In the genomic region with DNA sequence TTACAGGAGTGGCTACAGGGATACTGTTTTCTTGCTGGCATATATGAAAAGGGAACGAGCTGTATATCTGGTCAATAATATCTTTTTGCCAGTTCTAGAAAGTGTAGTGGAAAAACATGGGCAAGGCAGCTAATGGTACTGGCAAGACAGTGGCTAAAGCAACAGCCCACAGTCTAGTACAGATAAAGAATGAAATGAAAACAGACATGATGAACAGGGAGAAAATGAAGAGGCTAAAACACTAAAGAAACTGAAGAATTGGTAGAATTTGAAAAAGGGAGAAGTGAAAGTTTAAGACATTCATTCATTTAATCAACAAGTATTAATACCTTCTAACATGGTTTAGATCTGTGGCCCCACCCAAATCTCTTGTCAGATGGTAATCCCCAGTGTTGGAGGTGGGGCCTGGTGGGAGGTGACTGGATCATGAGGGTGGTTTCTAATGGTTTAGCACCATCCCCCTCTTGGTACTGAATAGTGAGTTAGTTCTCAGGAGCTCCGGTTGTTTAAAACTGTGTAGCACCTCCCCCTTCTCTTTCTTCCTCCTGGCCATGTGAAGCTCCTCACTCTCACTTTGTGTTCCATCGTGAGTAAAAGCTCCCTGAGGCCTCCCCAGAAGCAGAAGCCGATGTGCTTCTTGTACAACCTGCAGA, we compare ENCODE assay signal across 2 cellular contexts.
A peak's percentile ranks its signal among the peaks of the same experiment; 100 is the strongest.
TF ChIP-seq lines count a peak whose summit lies in the region.

No MANE protein-coding gene starts in this region.

TF ChIP-seq in HEK293, 187 proteins besides CTCF, POLR2A, EP300 and RAD21:
- TF ChIP-seq ZNF777 (tag by site-specific recombination; IDR thresholded peaks at IDR 0.05; ENCODE audit: borderline replicate concordance) (no peak), ZNF341 (tag by site-specific recombination; IDR thresholded peaks at IDR 0.05; ENCODE audit: low read depth) (0 out of 2 replicates have a peak, but pooled peaks have one; percentile 25)
- TF ChIP-seq, protein P1, sequence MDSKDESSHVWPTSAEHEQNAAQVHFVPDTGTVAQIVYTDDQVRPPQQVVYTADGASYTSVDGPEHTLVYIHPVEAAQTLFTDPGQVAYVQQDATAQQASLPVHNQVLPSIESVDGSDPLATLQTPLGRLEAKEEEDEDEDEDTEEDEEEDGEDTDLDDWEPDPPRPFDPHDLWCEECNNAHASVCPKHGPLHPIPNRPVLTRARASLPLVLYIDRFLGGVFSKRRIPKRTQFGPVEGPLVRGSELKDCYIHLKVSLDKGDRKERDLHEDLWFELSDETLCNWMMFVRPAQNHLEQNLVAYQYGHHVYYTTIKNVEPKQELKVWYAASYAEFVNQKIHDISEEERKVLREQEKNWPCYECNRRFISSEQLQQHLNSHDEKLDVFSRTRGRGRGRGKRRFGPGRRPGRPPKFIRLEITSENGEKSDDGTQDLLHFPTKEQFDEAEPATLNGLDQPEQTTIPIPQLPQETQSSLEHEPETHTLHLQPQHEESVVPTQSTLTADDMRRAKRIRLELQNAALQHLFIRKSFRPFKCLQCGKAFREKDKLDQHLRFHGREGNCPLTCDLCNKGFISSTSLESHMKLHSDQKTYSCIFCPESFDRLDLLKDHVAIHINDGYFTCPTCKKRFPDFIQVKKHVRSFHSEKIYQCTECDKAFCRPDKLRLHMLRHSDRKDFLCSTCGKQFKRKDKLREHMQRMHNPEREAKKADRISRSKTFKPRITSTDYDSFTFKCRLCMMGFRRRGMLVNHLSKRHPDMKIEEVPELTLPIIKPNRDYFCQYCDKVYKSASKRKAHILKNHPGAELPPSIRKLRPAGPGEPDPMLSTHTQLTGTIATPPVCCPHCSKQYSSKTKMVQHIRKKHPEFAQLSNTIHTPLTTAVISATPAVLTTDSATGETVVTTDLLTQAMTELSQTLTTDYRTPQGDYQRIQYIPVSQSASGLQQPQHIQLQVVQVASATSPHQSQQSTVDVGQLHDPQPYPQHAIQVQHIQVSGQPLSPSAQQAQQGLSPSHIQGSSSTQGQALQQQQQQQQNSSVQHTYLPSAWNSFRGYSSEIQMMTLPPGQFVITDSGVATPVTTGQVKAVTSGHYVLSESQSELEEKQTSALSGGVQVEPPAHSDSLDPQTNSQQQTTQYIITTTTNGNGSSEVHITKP (tag by site-specific recombination; IDR thresholded peaks at IDR 0.05), result peak; percentile 32; the same call in 1 of the 2 replicates

TF ChIP-seq in H1, 55 proteins besides CTCF, POLR2A, EP300 and RAD21 (continued from another document):
- TF ChIP-seq SIN3A (conservative IDR thresholded peaks at IDR 0.05 in 1 of 2, IDR thresholded peaks at IDR 0.05 in 1 of 2; ENCODE audit: low read depth in 1 of 2, low read length in 2 of 2) (no peak), CEBPB (IDR thresholded peaks at IDR 0.05; ENCODE audit: low read depth, low read length) (no peak), KDM5A (IDR thresholded peaks at IDR 0.05; ENCODE audit: low read length) (no peak), CHD1 (IDR thresholded peaks at IDR 0.05; ENCODE audit: low read depth, low read length) (no peak), RFX5 (IDR thresholded peaks at IDR 0.05; ENCODE audit: borderline replicate concordance, low read depth, low read length) (no peak), NRF1 (IDR thresholded peaks at IDR 0.05; ENCODE audit: low read depth, low read length) (no peak), GTF2F1 (IDR thresholded peaks at IDR 0.05; ENCODE audit: borderline replicate concordance, low read depth, low read length) (no peak), TAF7 (optimal IDR thresholded peaks at IDR 0.05; ENCODE audit: borderline replicate concordance, low read depth, low read length) (no peak)
- TF ChIP-seq, protein P2, sequence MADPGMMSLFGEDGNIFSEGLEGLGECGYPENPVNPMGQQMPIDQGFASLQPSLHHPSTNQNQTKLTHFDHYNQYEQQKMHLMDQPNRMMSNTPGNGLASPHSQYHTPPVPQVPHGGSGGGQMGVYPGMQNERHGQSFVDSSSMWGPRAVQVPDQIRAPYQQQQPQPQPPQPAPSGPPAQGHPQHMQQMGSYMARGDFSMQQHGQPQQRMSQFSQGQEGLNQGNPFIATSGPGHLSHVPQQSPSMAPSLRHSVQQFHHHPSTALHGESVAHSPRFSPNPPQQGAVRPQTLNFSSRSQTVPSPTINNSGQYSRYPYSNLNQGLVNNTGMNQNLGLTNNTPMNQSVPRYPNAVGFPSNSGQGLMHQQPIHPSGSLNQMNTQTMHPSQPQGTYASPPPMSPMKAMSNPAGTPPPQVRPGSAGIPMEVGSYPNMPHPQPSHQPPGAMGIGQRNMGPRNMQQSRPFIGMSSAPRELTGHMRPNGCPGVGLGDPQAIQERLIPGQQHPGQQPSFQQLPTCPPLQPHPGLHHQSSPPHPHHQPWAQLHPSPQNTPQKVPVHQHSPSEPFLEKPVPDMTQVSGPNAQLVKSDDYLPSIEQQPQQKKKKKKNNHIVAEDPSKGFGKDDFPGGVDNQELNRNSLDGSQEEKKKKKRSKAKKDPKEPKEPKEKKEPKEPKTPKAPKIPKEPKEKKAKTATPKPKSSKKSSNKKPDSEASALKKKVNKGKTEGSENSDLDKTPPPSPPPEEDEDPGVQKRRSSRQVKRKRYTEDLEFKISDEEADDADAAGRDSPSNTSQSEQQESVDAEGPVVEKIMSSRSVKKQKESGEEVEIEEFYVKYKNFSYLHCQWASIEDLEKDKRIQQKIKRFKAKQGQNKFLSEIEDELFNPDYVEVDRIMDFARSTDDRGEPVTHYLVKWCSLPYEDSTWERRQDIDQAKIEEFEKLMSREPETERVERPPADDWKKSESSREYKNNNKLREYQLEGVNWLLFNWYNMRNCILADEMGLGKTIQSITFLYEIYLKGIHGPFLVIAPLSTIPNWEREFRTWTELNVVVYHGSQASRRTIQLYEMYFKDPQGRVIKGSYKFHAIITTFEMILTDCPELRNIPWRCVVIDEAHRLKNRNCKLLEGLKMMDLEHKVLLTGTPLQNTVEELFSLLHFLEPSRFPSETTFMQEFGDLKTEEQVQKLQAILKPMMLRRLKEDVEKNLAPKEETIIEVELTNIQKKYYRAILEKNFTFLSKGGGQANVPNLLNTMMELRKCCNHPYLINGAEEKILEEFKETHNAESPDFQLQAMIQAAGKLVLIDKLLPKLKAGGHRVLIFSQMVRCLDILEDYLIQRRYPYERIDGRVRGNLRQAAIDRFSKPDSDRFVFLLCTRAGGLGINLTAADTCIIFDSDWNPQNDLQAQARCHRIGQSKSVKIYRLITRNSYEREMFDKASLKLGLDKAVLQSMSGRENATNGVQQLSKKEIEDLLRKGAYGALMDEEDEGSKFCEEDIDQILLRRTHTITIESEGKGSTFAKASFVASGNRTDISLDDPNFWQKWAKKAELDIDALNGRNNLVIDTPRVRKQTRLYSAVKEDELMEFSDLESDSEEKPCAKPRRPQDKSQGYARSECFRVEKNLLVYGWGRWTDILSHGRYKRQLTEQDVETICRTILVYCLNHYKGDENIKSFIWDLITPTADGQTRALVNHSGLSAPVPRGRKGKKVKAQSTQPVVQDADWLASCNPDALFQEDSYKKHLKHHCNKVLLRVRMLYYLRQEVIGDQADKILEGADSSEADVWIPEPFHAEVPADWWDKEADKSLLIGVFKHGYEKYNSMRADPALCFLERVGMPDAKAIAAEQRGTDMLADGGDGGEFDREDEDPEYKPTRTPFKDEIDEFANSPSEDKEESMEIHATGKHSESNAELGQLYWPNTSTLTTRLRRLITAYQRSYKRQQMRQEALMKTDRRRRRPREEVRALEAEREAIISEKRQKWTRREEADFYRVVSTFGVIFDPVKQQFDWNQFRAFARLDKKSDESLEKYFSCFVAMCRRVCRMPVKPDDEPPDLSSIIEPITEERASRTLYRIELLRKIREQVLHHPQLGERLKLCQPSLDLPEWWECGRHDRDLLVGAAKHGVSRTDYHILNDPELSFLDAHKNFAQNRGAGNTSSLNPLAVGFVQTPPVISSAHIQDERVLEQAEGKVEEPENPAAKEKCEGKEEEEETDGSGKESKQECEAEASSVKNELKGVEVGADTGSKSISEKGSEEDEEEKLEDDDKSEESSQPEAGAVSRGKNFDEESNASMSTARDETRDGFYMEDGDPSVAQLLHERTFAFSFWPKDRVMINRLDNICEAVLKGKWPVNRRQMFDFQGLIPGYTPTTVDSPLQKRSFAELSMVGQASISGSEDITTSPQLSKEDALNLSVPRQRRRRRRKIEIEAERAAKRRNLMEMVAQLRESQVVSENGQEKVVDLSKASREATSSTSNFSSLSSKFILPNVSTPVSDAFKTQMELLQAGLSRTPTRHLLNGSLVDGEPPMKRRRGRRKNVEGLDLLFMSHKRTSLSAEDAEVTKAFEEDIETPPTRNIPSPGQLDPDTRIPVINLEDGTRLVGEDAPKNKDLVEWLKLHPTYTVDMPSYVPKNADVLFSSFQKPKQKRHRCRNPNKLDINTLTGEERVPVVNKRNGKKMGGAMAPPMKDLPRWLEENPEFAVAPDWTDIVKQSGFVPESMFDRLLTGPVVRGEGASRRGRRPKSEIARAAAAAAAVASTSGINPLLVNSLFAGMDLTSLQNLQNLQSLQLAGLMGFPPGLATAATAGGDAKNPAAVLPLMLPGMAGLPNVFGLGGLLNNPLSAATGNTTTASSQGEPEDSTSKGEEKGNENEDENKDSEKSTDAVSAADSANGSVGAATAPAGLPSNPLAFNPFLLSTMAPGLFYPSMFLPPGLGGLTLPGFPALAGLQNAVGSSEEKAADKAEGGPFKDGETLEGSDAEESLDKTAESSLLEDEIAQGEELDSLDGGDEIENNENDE (IDR thresholded peaks at IDR 0.05; ENCODE audit: insufficient replicate concordance, low read length), result no peak
- TF ChIP-seq, protein P3, sequence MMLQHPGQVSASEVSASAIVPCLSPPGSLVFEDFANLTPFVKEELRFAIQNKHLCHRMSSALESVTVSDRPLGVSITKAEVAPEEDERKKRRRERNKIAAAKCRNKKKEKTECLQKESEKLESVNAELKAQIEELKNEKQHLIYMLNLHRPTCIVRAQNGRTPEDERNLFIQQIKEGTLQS (IDR thresholded peaks at IDR 0.05; ENCODE audit: insufficient read depth, low read depth, low read length), result no peak
- TF ChIP-seq, protein P4, sequence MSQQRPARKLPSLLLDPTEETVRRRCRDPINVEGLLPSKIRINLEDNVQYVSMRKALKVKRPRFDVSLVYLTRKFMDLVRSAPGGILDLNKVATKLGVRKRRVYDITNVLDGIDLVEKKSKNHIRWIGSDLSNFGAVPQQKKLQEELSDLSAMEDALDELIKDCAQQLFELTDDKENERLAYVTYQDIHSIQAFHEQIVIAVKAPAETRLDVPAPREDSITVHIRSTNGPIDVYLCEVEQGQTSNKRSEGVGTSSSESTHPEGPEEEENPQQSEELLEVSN (IDR thresholded peaks at IDR 0.05), result no peak
- TF ChIP-seq, protein P5, sequence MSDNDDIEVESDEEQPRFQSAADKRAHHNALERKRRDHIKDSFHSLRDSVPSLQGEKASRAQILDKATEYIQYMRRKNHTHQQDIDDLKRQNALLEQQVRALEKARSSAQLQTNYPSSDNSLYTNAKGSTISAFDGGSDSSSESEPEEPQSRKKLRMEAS (IDR thresholded peaks at IDR 0.05), result no peak
